Comparison of ENCODE assay signal across 22 cellular contexts in genomic region chr3:17430574-17430973, GRCh38.
"Had no signal": no experiment of that assay in that cellular context is flagged by ENCODE, and none has a peak within 500 bp of the region (broad histone marks: within the 10 kb centered on the region; RNA-seq: fewer than 3 reads in every experiment).

No MANE protein-coding gene starts in this region.

- DNase-seq: activated CD4-positive, alpha-beta T cell treated with anti-CD3 and anti-CD28 coated beads, Interleukin-2, amount 10 ng/mL, durations not matched to agents 24 days and 14 days; activated CD8-positive, alpha-beta T cell treated with anti-CD3 and anti-CD28 coated beads for 36 hours; activated naive CD4-positive, alpha-beta T cell treated with Interleukin-2 at 50 U/mL for 16 hours; activated naive CD8-positive, alpha-beta T cell treated with anti-CD3 and anti-CD28 coated beads, Interleukin-2, amount 10 ng/mL, durations not matched to agents 7 days and 5 days; activated T-cell treated with anti-CD3 and anti-CD28 coated beads, Interleukin-2, amount 50 U/mL, for 1 hour; body of pancreas; endodermal cell; foreskin melanocyte; glutamatergic neuron; islet precursor cell; left colon; lower lobe of right lung; nucleus accumbens; posterior cingulate gyrus; retina; stimulated activated naive CD4-positive, alpha-beta T cell treated with Interleukin-2 at 50 U/mL for 16 hours; substantia nigra had no signal

- H3K9me3 Mint-ChIP-seq: activated CD4-positive, alpha-beta T cell treated with anti-CD3 and anti-CD28 coated beads, Interleukin-2, amount 10 ng/mL, durations not matched to agents 24 days and 14 days; activated CD8-positive, alpha-beta T cell treated with anti-CD3 and anti-CD28 coated beads for 36 hours; activated T-helper 17 cell treated with anti-CD3 and anti-CD28 coated beads, Interleukin-2, amount 50 U/mL, for 72 hours; nephron had no signal

- H3K4me3 Mint-ChIP-seq: activated CD4-positive, alpha-beta T cell treated with anti-CD3 and anti-CD28 coated beads, Interleukin-2, amount 10 ng/mL, durations not matched to agents 24 days and 14 days; activated CD8-positive, alpha-beta T cell treated with anti-CD3 and anti-CD28 coated beads for 36 hours; activated naive CD8-positive, alpha-beta T cell treated with anti-CD3 and anti-CD28 coated beads, Interleukin-2, amount 10 ng/mL, durations not matched to agents 7 days and 5 days; activated T-helper 17 cell treated with anti-CD3 and anti-CD28 coated beads, Interleukin-2, amount 50 U/mL, for 72 hours; endodermal cell; mesothelial cell of epicardium; nephron had no signal

- H3K27me3 ChIP-seq: body of pancreas, tibial nerve had no signal

- H3K27me3 Mint-ChIP-seq: activated CD4-positive, alpha-beta T cell treated with anti-CD3 and anti-CD28 coated beads, Interleukin-2, amount 10 ng/mL, durations not matched to agents 24 days and 14 days; activated CD8-positive, alpha-beta T cell treated with anti-CD3 and anti-CD28 coated beads for 36 hours; activated naive CD8-positive, alpha-beta T cell treated with anti-CD3 and anti-CD28 coated beads, Interleukin-2, amount 10 ng/mL, durations not matched to agents 7 days and 5 days; activated T-helper 17 cell treated with anti-CD3 and anti-CD28 coated beads, Interleukin-2, amount 50 U/mL, for 72 hours had no signal

- H3K4me3 ChIP-seq: body of pancreas, lower lobe of right lung, tibial nerve had no signal

- H3K27ac Mint-ChIP-seq: activated CD4-positive, alpha-beta T cell treated with anti-CD3 and anti-CD28 coated beads, Interleukin-2, amount 10 ng/mL, durations not matched to agents 24 days and 14 days; activated CD8-positive, alpha-beta T cell treated with anti-CD3 and anti-CD28 coated beads for 36 hours; activated naive CD8-positive, alpha-beta T cell treated with anti-CD3 and anti-CD28 coated beads, Interleukin-2, amount 10 ng/mL, durations not matched to agents 7 days and 5 days; activated T-helper 17 cell treated with anti-CD3 and anti-CD28 coated beads, Interleukin-2, amount 50 U/mL, for 72 hours; endodermal cell; mesothelial cell of epicardium had no signal

- H3K4me1 Mint-ChIP-seq: activated CD4-positive, alpha-beta T cell treated with anti-CD3 and anti-CD28 coated beads, Interleukin-2, amount 10 ng/mL, durations not matched to agents 24 days and 14 days; activated naive CD8-positive, alpha-beta T cell treated with anti-CD3 and anti-CD28 coated beads, Interleukin-2, amount 10 ng/mL, durations not matched to agents 7 days and 5 days had no signal

- H3K9me3 ChIP-seq: body of pancreas, lower lobe of right lung, tibial nerve had no signal

- ATAC-seq: activated CD8-positive, alpha-beta T cell treated with anti-CD3 and anti-CD28 coated beads for 36 hours; activated T-helper 17 cell treated with anti-CD3 and anti-CD28 coated beads, Interleukin-2, amount 50 U/mL, for 72 hours; lower lobe of right lung had no signal

- H3K36me3 ChIP-seq: lower lobe of right lung had no signal

- H3K4me1 ChIP-seq: lower lobe of right lung had no signal

- H3K27ac ChIP-seq: body of pancreas, lower lobe of right lung, tibial nerve had no signal

- FAIRE-seq: urothelium cell line had no signal
